ENCODE assay signal across 6 cellular contexts in the genomic region with DNA sequence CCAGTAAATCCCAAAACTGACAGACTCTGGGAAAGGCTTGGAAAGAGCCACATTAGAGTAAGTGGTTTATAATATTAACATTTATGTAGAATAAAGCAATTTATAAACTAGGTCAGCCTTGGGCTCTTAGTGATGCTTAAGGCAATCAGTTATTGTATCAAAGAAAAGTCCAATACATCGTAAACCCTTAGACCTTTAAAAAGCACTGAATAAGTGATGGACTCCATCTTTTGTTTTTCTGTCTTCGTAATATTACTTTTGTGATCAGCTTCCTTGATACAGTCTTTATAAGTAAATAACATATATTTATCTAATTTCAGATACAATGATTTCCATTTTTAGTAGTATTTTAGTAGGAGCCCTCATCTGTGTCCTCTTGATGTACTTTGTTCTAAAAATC.
"Had no signal": no experiment of that assay in that cellular context is flagged by ENCODE, and none has a peak within 500 bp of the region (broad histone marks: within the 10 kb centered on the region; RNA-seq: fewer than 3 reads in every experiment).

No MANE protein-coding gene starts in this region.

- DNase-seq: GM23248, GOT3, H7, H9, HCEC 1CT, HFFc6 had no signal
